Comparison of ENCODE assay signal across 1 cellular context in the genomic region with DNA sequence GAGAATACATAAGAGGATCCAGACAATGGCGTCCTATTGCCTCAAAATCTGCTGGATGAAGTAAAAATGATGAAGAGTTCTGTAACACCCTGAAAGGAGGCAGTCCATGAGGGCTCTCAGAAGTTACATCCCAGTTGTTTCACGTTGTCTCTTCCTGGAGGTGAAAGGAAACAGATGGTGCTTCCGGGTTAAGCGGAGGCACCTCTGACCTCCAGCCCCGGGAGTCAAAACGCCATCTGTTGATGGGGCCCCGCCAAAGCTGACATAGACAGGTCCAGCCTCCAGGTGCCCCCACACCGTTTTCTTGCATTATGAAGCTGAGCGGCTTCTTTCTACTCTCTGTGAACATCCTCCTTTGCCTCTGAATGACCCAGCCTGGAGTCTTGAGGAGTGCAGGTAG.
A peak's percentile ranks its signal among the peaks of the same experiment; 100 is the strongest.
TF ChIP-seq lines count a peak whose summit lies in the region.

No MANE protein-coding gene starts in this region.

TF ChIP-seq in K562, 482 proteins besides CTCF, POLR2A, EP300 and RAD21:
- TF ChIP-seq, protein P1, sequence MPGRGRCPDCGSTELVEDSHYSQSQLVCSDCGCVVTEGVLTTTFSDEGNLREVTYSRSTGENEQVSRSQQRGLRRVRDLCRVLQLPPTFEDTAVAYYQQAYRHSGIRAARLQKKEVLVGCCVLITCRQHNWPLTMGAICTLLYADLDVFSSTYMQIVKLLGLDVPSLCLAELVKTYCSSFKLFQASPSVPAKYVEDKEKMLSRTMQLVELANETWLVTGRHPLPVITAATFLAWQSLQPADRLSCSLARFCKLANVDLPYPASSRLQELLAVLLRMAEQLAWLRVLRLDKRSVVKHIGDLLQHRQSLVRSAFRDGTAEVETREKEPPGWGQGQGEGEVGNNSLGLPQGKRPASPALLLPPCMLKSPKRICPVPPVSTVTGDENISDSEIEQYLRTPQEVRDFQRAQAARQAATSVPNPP (IDR thresholded peaks at IDR 0.05; ENCODE audit: borderline replicate concordance, insufficient read depth, insufficient read length): no peak
- TF ChIP-seq NR2C2 (CRISPR knock-in tag; IDR thresholded peaks at IDR 0.05): peak; percentile 63
- peak; percentile 86 for TF ChIP-seq NR2C2 (tag; IDR thresholded peaks at IDR 0.05)
- no peak for TF ChIP-seq TRIM28 (IDR thresholded peaks at IDR 0.05)
- TF ChIP-seq, protein P2, sequence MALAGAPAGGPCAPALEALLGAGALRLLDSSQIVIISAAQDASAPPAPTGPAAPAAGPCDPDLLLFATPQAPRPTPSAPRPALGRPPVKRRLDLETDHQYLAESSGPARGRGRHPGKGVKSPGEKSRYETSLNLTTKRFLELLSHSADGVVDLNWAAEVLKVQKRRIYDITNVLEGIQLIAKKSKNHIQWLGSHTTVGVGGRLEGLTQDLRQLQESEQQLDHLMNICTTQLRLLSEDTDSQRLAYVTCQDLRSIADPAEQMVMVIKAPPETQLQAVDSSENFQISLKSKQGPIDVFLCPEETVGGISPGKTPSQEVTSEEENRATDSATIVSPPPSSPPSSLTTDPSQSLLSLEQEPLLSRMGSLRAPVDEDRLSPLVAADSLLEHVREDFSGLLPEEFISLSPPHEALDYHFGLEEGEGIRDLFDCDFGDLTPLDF (CRISPR knock-in tag; IDR thresholded peaks at IDR 0.05): no peak
- no peak for TF ChIP-seq CHD7 (IDR thresholded peaks at IDR 0.05; ENCODE audit: low read depth, low read length)
- TF ChIP-seq ZBTB40 (IDR thresholded peaks at IDR 0.05): peak; percentile 67
- no peak for TF ChIP-seq ZBTB40 (CRISPR knock-in tag; IDR thresholded peaks at IDR 0.05)
- peak; percentile 93 for TF ChIP-seq NR2C1 (IDR thresholded peaks at IDR 0.05)
- TF ChIP-seq NR2C1 (tag; IDR thresholded peaks at IDR 0.05): peak; percentile 94
- no peak for TF ChIP-seq ETV5 (CRISPR knock-in tag; IDR thresholded peaks at IDR 0.05; ENCODE audit: low read depth)
- TF ChIP-seq GABPA (tag; conservative IDR thresholded peaks at IDR 0.05; ENCODE audit: low read depth): peak; percentile 60
